ENCODE assay signal across 3 cellular contexts in the genomic region with DNA sequence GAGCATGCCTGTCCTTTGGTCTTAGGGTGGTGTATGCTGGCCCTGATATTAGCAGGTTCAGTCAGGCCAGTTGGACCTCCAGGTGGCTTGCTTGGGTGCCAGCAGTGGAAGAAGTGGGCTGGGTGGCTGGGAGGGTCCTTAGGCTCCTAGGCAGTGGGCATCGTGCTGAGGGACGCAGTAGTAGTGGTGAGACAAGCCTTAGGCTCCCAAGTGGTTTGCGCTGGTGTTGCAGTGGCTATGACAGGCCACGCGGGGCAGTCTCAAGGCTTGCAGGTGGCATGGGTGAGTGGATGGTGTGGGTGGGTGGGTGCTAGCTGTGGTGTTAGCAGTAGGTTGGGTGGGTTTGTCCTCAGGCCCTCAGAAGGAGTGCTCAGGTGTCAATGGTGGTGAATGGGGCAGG.
TF ChIP-seq lines count a peak whose summit lies in the region.

No MANE protein-coding gene starts in this region.

TF ChIP-seq in GM23338, 12 proteins besides CTCF, POLR2A, EP300 and RAD21 (continued from another document):
- TF ChIP-seq POLR2AphosphoS5 (IDR thresholded peaks at IDR 0.05; ENCODE audit: low read depth) (no peak), EZH2 (IDR thresholded peaks at IDR 0.05; ENCODE audit: low read depth, unreplicated experiment) (no peak), REST (IDR thresholded peaks at IDR 0.05; ENCODE audit: unreplicated experiment) (no peak)
TF ChIP-seq in GM23338: peak in this region for 0.

TF ChIP-seq in WTC11, 78 proteins besides CTCF, POLR2A, EP300 and RAD21 (continued from another document):
- TF ChIP-seq IRF2 (CRISPR knock-in tag; IDR thresholded peaks at IDR 0.05; ENCODE audit: borderline replicate concordance, low read depth) = no peak
- TF ChIP-seq, protein P1, sequence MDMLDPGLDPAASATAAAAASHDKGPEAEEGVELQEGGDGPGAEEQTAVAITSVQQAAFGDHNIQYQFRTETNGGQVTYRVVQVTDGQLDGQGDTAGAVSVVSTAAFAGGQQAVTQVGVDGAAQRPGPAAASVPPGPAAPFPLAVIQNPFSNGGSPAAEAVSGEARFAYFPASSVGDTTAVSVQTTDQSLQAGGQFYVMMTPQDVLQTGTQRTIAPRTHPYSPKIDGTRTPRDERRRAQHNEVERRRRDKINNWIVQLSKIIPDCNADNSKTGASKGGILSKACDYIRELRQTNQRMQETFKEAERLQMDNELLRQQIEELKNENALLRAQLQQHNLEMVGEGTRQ (CRISPR knock-in tag; IDR thresholded peaks at IDR 0.05) = no peak
- TF ChIP-seq ZNF138 (CRISPR knock-in tag; conservative IDR thresholded peaks at IDR 0.05) = no peak
- TF ChIP-seq GABPB1 (CRISPR knock-in tag; IDR thresholded peaks at IDR 0.05) = no peak
TF ChIP-seq in WTC11: peak in this region for 0.

TF ChIP-seq in SK-N-SH, 30 proteins besides CTCF, POLR2A, EP300 and RAD21 (continued from another document):
- TF ChIP-seq MEF2A (IDR thresholded peaks at IDR 0.05; ENCODE audit: borderline replicate concordance, low read depth) (no peak), TCF12 (IDR thresholded peaks at IDR 0.05) (no peak), YY1 (IDR thresholded peaks at IDR 0.05; ENCODE audit: low read depth) (no peak), GATA2 (CRISPR knock-in tag; IDR thresholded peaks at IDR 0.05) (no peak), FOXJ3 (CRISPR knock-in tag; IDR thresholded peaks at IDR 0.05) (no peak), CHD2 (IDR thresholded peaks at IDR 0.05; ENCODE audit: low read length, partially characterized antibody) (no peak), RCOR1 (IDR thresholded peaks at IDR 0.05; ENCODE audit: low read length) (no peak), NRF1 (IDR thresholded peaks at IDR 0.05; ENCODE audit: low read depth, low read length) (no peak), POLR2AphosphoS5 (IDR thresholded peaks at IDR 0.05; ENCODE audit: low read depth, low read length) (no peak), FOSL2 (IDR thresholded peaks at IDR 0.05; ENCODE audit: borderline replicate concordance, low read depth) (no peak), ZBTB33 (IDR thresholded peaks at IDR 0.05; ENCODE audit: borderline replicate concordance, low read depth) (no peak), GABPA (IDR thresholded peaks at IDR 0.05; ENCODE audit: low read depth) (no peak), MXI1 (IDR thresholded peaks at IDR 0.05; ENCODE audit: low read depth, low read length) (no peak), EZH2phosphoT487 (IDR thresholded peaks at IDR 0.05; ENCODE audit: borderline replicate concordance, low read depth) (no peak), PBX3 (IDR thresholded peaks at IDR 0.05) (no peak)
- TF ChIP-seq, protein P2, sequence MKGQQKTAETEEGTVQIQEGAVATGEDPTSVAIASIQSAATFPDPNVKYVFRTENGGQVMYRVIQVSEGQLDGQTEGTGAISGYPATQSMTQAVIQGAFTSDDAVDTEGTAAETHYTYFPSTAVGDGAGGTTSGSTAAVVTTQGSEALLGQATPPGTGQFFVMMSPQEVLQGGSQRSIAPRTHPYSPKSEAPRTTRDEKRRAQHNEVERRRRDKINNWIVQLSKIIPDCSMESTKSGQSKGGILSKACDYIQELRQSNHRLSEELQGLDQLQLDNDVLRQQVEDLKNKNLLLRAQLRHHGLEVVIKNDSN (IDR thresholded peaks at IDR 0.05; ENCODE audit: borderline replicate concordance, low read depth) = no peak
- TF ChIP-seq, protein P3, sequence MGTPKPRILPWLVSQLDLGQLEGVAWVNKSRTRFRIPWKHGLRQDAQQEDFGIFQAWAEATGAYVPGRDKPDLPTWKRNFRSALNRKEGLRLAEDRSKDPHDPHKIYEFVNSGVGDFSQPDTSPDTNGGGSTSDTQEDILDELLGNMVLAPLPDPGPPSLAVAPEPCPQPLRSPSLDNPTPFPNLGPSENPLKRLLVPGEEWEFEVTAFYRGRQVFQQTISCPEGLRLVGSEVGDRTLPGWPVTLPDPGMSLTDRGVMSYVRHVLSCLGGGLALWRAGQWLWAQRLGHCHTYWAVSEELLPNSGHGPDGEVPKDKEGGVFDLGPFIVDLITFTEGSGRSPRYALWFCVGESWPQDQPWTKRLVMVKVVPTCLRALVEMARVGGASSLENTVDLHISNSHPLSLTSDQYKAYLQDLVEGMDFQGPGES (IDR thresholded peaks at IDR 0.05; ENCODE audit: low read depth, low read length) = no peak
TF ChIP-seq in SK-N-SH: peak in this region for 0.
